In genomic region chr11:35085766-35086165, GRCh38 we compare ENCODE assay signal across 1 cellular context.
TF ChIP-seq lines count a peak whose summit lies in the region.

No MANE protein-coding gene starts in this region.

TF ChIP-seq in IMR-90, 13 proteins besides CTCF, POLR2A, EP300 and RAD21:
- TF ChIP-seq MXI1 (IDR thresholded peaks at IDR 0.05; ENCODE audit: borderline replicate concordance, low read depth, low read length) (no peak), NFE2L2 (IDR thresholded peaks at IDR 0.05; ENCODE audit: low read depth, low read length) (no peak), MAFK (IDR thresholded peaks at IDR 0.05; ENCODE audit: low read depth, low read length) (peak; percentile 45; the same call in 1 of the 2 replicates), RFX5 (IDR thresholded peaks at IDR 0.05; ENCODE audit: low read depth, low read length) (no peak)
